23 cellular contexts compared by ENCODE assay signal in the genomic region with DNA sequence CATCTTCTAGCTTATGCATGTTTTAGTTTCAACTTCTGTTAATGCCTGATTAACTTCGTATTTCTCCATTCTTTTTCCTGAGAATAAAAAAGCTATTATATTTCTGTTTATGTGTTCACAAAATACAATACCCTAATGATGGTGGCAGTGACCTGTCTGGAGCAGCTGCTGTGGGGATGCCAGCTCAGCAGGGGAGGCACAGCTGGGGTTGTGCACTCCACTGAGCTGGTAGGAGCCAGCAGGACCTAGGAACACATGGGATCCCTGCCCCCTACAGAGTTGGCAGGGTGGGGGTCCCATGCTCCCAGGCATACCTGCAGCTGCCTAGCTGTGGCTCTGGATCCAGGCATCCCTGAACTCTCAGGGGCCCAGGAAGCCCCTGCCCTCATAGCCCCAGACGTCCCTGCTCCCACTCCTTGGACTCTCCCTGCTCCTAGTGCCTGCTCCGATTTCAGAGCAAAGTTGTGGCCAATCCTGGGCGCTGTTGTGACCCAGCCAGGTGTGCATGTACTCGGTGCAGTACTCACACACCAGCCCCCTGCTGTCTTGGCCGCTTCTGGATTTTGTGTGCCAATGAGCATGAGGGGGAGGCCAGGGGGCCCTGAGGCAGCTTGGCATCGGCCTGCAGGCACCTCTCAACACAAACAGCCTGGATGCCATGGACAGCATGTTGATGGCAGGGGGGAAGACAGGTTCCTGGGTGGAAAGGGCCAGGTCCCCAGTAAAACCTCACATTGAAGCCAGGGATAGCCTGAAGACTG.
DNase-seq lines count a peak whose midpoint lies in the region; ATAC-seq lines count a peak whose summit lies in the region.
"Had no signal": no experiment of that assay in that cellular context is flagged by ENCODE, and none has a peak within 500 bp of the region (broad histone marks: within the 10 kb centered on the region; RNA-seq: fewer than 3 reads in every experiment).

No MANE protein-coding gene starts in this region.

- peak; percentile 40 for ATAC-seq in stimulated activated effector memory CD8-positive, alpha-beta T cell treated with anti-CD3 and anti-CD28 coated beads, Interleukin-12 subunit alpha, Interleukin-12 subunit beta, amount 100 ng/mL, for 72 hours
- no peak for ATAC-seq in GM21367 (IDR thresholded peaks at IDR 0.05; ENCODE audit: unreplicated experiment)
- ATAC-seq: left lobe of liver, Panc1 had no signal

- H3K4me3 Mint-ChIP-seq in stimulated activated effector memory CD8-positive, alpha-beta T cell treated with anti-CD3 and anti-CD28 coated beads, Interleukin-12 subunit alpha, Interleukin-12 subunit beta, amount 100 ng/mL, for 72 hours: no peak overlapping the region
- no peak overlapping the region for H3K4me3 Mint-ChIP-seq in T-helper 2 cell treated with Interferon-gamma antibody and Interleukin-4, amounts not matched to agents 5 μg/mL and 100 μg/mL, for 36 hours
- H3K4me3 Mint-ChIP-seq: activated B cell treated with CpG ODN at 0.5 μM for 24 hours; activated CD4-positive, alpha-beta memory T cell treated with anti-CD3 and anti-CD28 coated beads for 36 hours; dendritic cell treated with granulocyte-macrophage colony-stimulating factor and Interleukin-4, amounts not matched to agents 40 ng/mL and 50 ng/mL, for 4 days; neural progenitor cell had no signal

- peaks cover 7% of the 10 kb centered on the region for H3K9me3 Mint-ChIP-seq in stimulated activated effector memory CD8-positive, alpha-beta T cell treated with anti-CD3 and anti-CD28 coated beads, Interleukin-12 subunit alpha, Interleukin-12 subunit beta, amount 100 ng/mL, for 72 hours
- H3K9me3 Mint-ChIP-seq in T-helper 2 cell treated with Interferon-gamma antibody and Interleukin-4, amounts not matched to agents 5 μg/mL and 100 μg/mL, for 36 hours: peaks cover 4% of the 10 kb centered on the region
- H3K9me3 Mint-ChIP-seq: neural progenitor cell had no signal

- no peaks in the 10 kb centered on the region for H3K27me3 Mint-ChIP-seq in T-helper 2 cell treated with Interferon-gamma antibody and Interleukin-4, amounts not matched to agents 5 μg/mL and 100 μg/mL, for 36 hours (ENCODE audit: low read depth)
- H3K27me3 Mint-ChIP-seq: activated B cell treated with CpG ODN at 0.5 μM for 24 hours; activated CD4-positive, alpha-beta memory T cell treated with anti-CD3 and anti-CD28 coated beads for 36 hours; dendritic cell treated with granulocyte-macrophage colony-stimulating factor and Interleukin-4, amounts not matched to agents 40 ng/mL and 50 ng/mL, for 4 days; progenitor cell of endocrine pancreas had no signal

- H3K27ac Mint-ChIP-seq in stimulated activated effector memory CD8-positive, alpha-beta T cell treated with anti-CD3 and anti-CD28 coated beads, Interleukin-12 subunit alpha, Interleukin-12 subunit beta, amount 100 ng/mL, for 72 hours: no peak overlapping the region
- no peak overlapping the region for H3K27ac Mint-ChIP-seq in T-helper 2 cell treated with Interferon-gamma antibody and Interleukin-4, amounts not matched to agents 5 μg/mL and 100 μg/mL, for 36 hours
- H3K27ac Mint-ChIP-seq: activated B cell treated with CpG ODN at 0.5 μM for 24 hours; activated CD4-positive, alpha-beta memory T cell treated with anti-CD3 and anti-CD28 coated beads for 36 hours; dendritic cell treated with granulocyte-macrophage colony-stimulating factor and Interleukin-4, amounts not matched to agents 40 ng/mL and 50 ng/mL, for 4 days; neural progenitor cell; progenitor cell of endocrine pancreas had no signal

- no peaks in the 10 kb centered on the region for H3K36me3 Mint-ChIP-seq in stimulated activated effector memory CD8-positive, alpha-beta T cell treated with anti-CD3 and anti-CD28 coated beads, Interleukin-12 subunit alpha, Interleukin-12 subunit beta, amount 100 ng/mL, for 72 hours
- H3K36me3 Mint-ChIP-seq in T-helper 2 cell treated with Interferon-gamma antibody and Interleukin-4, amounts not matched to agents 5 μg/mL and 100 μg/mL, for 36 hours (ENCODE audit: low read depth): no peaks in the 10 kb centered on the region
- H3K36me3 Mint-ChIP-seq: activated CD4-positive, alpha-beta memory T cell treated with anti-CD3 and anti-CD28 coated beads for 36 hours; neural progenitor cell had no signal

- DNase-seq in DMS 273 (lab: John Stamatoyannopoulos, UW; ENCODE audit: unreplicated experiment): peak; percentile 37
- DNase-seq in DMS 273 treated with DMSO at 0.1 percent for 48 hours (lab: John Stamatoyannopoulos, UW): no peak
- DNase-seq in NCI-H2196 treated with DMSO at 0.1 percent for 48 hours (lab: John Stamatoyannopoulos, UW; ENCODE audit: unreplicated experiment): peak; percentile 73
- DNase-seq in UCSD-AML1 (lab: John Stamatoyannopoulos, UW; ENCODE audit: unreplicated experiment): peak; percentile 4
- DNase-seq in stimulated activated effector memory CD8-positive, alpha-beta T cell treated with anti-CD3 and anti-CD28 coated beads, Interleukin-12 subunit alpha, Interleukin-12 subunit beta, amount 100 ng/mL, for 72 hours (ENCODE audit: low spot score in 2 of 2): no peak
- DNase-seq in cerebellar cortex (ENCODE audit: low spot score): no peak
- DNase-seq in T-helper 2 cell treated with Interferon-gamma antibody and Interleukin-4, amounts not matched to agents 5 μg/mL and 100 μg/mL, for 36 hours (ENCODE audit: low spot score): no peak
- DNase-seq: activated B cell treated with CpG ODN at 0.5 μM for 24 hours; activated CD4-positive, alpha-beta memory T cell treated with anti-CD3 and anti-CD28 coated beads for 36 hours; activated gamma-delta T cell; AML-193; Caco-2; EL; NCI-H187; stimulated activated CD4-positive, alpha-beta T cell treated with anti-CD3 and anti-CD28 coated beads, Interleukin-2, amount 100 ng/mL, for 24 hours; stimulated activated naive CD4-positive, alpha-beta T cell treated with Interleukin-2 at 50 U/mL for 16 hours; tibial artery had no signal

- H3K4me1 Mint-ChIP-seq in stimulated activated effector memory CD8-positive, alpha-beta T cell treated with anti-CD3 and anti-CD28 coated beads, Interleukin-12 subunit alpha, Interleukin-12 subunit beta, amount 100 ng/mL, for 72 hours: no peaks in the 10 kb centered on the region
- no peaks in the 10 kb centered on the region for H3K4me1 Mint-ChIP-seq in T-helper 2 cell treated with Interferon-gamma antibody and Interleukin-4, amounts not matched to agents 5 μg/mL and 100 μg/mL, for 36 hours (ENCODE audit: low read depth)
- H3K4me1 Mint-ChIP-seq: activated B cell treated with CpG ODN at 0.5 μM for 24 hours, neural progenitor cell had no signal

Comparison
In these comparisons a context has a peak if more than half of its experiments do, and no peak if none do; other contexts are left out.
1. DNase-seq: peak in DMS 273 (single experiment), NCI-H2196 treated with DMSO at 0.1 percent for 48 hours (single experiment) and UCSD-AML1 (single experiment); none in DMS 273 treated with DMSO at 0.1 percent for 48 hours (single experiment), stimulated activated effector memory CD8-positive, alpha-beta T cell treated with anti-CD3 and anti-CD28 coated beads, Interleukin-12 subunit alpha, Interleukin-12 subunit beta, amount 100 ng/mL, for 72 hours (0 of 2), cerebellar cortex (single experiment) and T-helper 2 cell treated with Interferon-gamma antibody and Interleukin-4, amounts not matched to agents 5 μg/mL and 100 μg/mL, for 36 hours (single experiment).